ENCODE assay signal across 14 cellular contexts in genomic region chr18:46632401-46633089, GRCh38. TPM values are rescaled to one million over a fixed set of nuclear protein-coding genes. Genes with fewer than 3 reads are reported as not detected.
A peak's percentile ranks its signal among the peaks of the same experiment; 100 is the strongest.
DNase-seq lines count a peak whose midpoint lies in the region; ATAC-seq and TF ChIP-seq lines count a peak whose summit lies in the region.
"Had no signal": no experiment of that assay in that cellular context is flagged by ENCODE, and none has a peak within 500 bp of the region (broad histone marks: within the 10 kb centered on the region; RNA-seq: fewer than 3 reads in every experiment).

No MANE protein-coding gene starts in this region.

- H3K4me1 Mint-ChIP-seq in neural progenitor cell: no peaks in the 10 kb centered on the region
- no peaks in the 10 kb centered on the region for H3K4me1 Mint-ChIP-seq in activated T-helper 17 cell treated with anti-CD3 and anti-CD28 coated beads, Interleukin-2, amount 50 U/mL, for 72 hours

- no peak for TF ChIP-seq POLR2A in upper lobe of left lung (IDR thresholded peaks at IDR 0.05)

- H3F3A ChIP-seq in PC-3 (ENCODE audit: low read length, unreplicated experiment): no peaks in the 10 kb centered on the region
- H3F3A ChIP-seq in neural progenitor cell (ENCODE audit: low read depth): no peaks in the 10 kb centered on the region

- no peaks in the 10 kb centered on the region for H3K27me3 ChIP-seq in PC-3 (ENCODE audit: low read length)
- no peaks in the 10 kb centered on the region for H3K27me3 ChIP-seq in upper lobe of left lung
- no peaks in the 10 kb centered on the region for H3K27me3 ChIP-seq in neural progenitor cell
- H3K27me3 ChIP-seq: ascending aorta, Peyer's patch had no signal

- peaks cover 10% of the 10 kb centered on the region for H3K27me3 Mint-ChIP-seq in neural progenitor cell (ENCODE audit: insufficient read depth, low read depth)
- H3K27me3 Mint-ChIP-seq in activated T-helper 17 cell treated with anti-CD3 and anti-CD28 coated beads, Interleukin-2, amount 50 U/mL, for 72 hours: peaks cover 3% of the 10 kb centered on the region

- no peaks in the 10 kb centered on the region for H3K9me3 ChIP-seq in HEK293 (ENCODE audit: control insufficient read depth, insufficient read depth, low read depth, low read length)
- H3K9me3 ChIP-seq in PC-3 (ENCODE audit: low read length): no peaks in the 10 kb centered on the region
- no peaks in the 10 kb centered on the region for H3K9me3 ChIP-seq in upper lobe of left lung
- no peaks in the 10 kb centered on the region for H3K9me3 ChIP-seq in neural progenitor cell (ENCODE audit: low read depth)
- H3K9me3 ChIP-seq: ascending aorta, Peyer's patch, suprapubic skin had no signal

- H3K79me2 ChIP-seq in PC-3 (ENCODE audit: low read length): no peaks in the 10 kb centered on the region
- no peaks in the 10 kb centered on the region for H3K79me2 ChIP-seq in neural progenitor cell (ENCODE audit: low read depth)

- H3K36me3 Mint-ChIP-seq in neural progenitor cell: no peaks in the 10 kb centered on the region
- H3K36me3 Mint-ChIP-seq in activated T-helper 17 cell treated with anti-CD3 and anti-CD28 coated beads, Interleukin-2, amount 50 U/mL, for 72 hours (ENCODE audit: low read depth): no peaks in the 10 kb centered on the region

- WGBS in upper lobe of left lung, 2 donors: 88 to 90% methylated on average over 7 to 8 of the region's 8 CpGs

- no peak; the same call in 1 of the 2 replicates for ATAC-seq in PC-3
- ATAC-seq in upper lobe of left lung (ENCODE audit: low FRiP score in 2 of 2): no peak
- no peak for ATAC-seq in activated T-helper 17 cell treated with anti-CD3 and anti-CD28 coated beads, Interleukin-2, amount 50 U/mL, for 72 hours (replicated peaks)
- ATAC-seq: activated CD8-positive, alpha-beta memory T cell treated with anti-CD3 and anti-CD28 coated beads, Interleukin-2, amount 10 ng/mL, durations not matched to agents 7 days and 5 days; right cardiac atrium had no signal

- DNase-seq in PC-3 (peak; percentile 61), ecto neural progenitor cell (ENCODE audit: low spot score) (peak; percentile 24), posterior cingulate gyrus (peak in 8 of 10 donors; percentile 23 to 95 (median 64)), upper lobe of left lung (no peak), neural progenitor cell (ENCODE audit: low spot score) (no peak)
- DNase-seq in central memory CD4-positive, alpha-beta T cell: no peak
- DNase-seq: activated CD8-positive, alpha-beta memory T cell treated with anti-CD3 and anti-CD28 coated beads, Interleukin-2, amount 10 ng/mL, durations not matched to agents 7 days and 5 days; Peyer's patch; right cardiac atrium; T1000 had no signal

- no peak overlapping the region for H3K27ac Mint-ChIP-seq in neural progenitor cell
- no peak overlapping the region for H3K27ac Mint-ChIP-seq in activated T-helper 17 cell treated with anti-CD3 and anti-CD28 coated beads, Interleukin-2, amount 50 U/mL, for 72 hours
- H3K27ac Mint-ChIP-seq: activated CD8-positive, alpha-beta memory T cell treated with anti-CD3 and anti-CD28 coated beads, Interleukin-2, amount 10 ng/mL, durations not matched to agents 7 days and 5 days had no signal

- H3K4me3 Mint-ChIP-seq in neural progenitor cell: no peak overlapping the region
- H3K4me3 Mint-ChIP-seq in activated T-helper 17 cell treated with anti-CD3 and anti-CD28 coated beads, Interleukin-2, amount 50 U/mL, for 72 hours: no peak overlapping the region
- H3K4me3 Mint-ChIP-seq: activated CD8-positive, alpha-beta memory T cell treated with anti-CD3 and anti-CD28 coated beads, Interleukin-2, amount 10 ng/mL, durations not matched to agents 7 days and 5 days had no signal

- no TSS peak for BruUV-seq in PC-3 (replicated peaks; lab: Mats Ljungman, UMichigan)

- CTCF ChIA-PET in HEK293 (lab: Yijun Ruan, JAX) (interaction anchor here (0.6 to 2.4 kb wide), 3 partner anchors 10 to 536 kb away, joined by 3 to 9 read pairs (median 8); no protein-coding TSS in a partner anchor), PC-3 (lab: Charles Lee) (no interaction called here)

- TF ChIP-seq EP300 in upper lobe of left lung (IDR thresholded peaks at IDR 0.05): no peak

- H4K20me1 ChIP-seq in PC-3 (ENCODE audit: low read length): no peaks in the 10 kb centered on the region
- no peaks in the 10 kb centered on the region for H4K20me1 ChIP-seq in neural progenitor cell (ENCODE audit: low read depth)

- H3K4me2 ChIP-seq in PC-3 (ENCODE audit: low read length): no peak overlapping the region
- H3K4me2 ChIP-seq in neural progenitor cell: no peak overlapping the region

- POLR2A ChIA-PET in HEK293 (lab: Yijun Ruan, JAX): no interaction called here
- POLR2A ChIA-PET in PC-3 (lab: Charles Lee; ENCODE audit: unreplicated experiment): no interaction called here

- no peaks in the 10 kb centered on the region for H3K9me2 ChIP-seq in PC-3 (replicated peaks; ENCODE audit: low read length)

- no peaks in the 10 kb centered on the region for H3K9me3 Mint-ChIP-seq in neural progenitor cell
- H3K9me3 Mint-ChIP-seq in activated T-helper 17 cell treated with anti-CD3 and anti-CD28 coated beads, Interleukin-2, amount 50 U/mL, for 72 hours: no peaks in the 10 kb centered on the region

- intact Hi-C loops in PC-3 (cut with micrococcal nuclease) (no loop called here), posterior cingulate gyrus (cut with DNase I) (no loop called here)

- H2AFZ ChIP-seq in PC-3 (ENCODE audit: low read length) (no peak overlapping the region), neural progenitor cell (replicated peaks) (no peak overlapping the region)

- no peak for TF ChIP-seq CTCF in HEK293 (tag by site-specific recombination; IDR thresholded peaks at IDR 0.05)
- TF ChIP-seq CTCF in PC-3 (conservative IDR thresholded peaks at IDR 0.05; ENCODE audit: low read depth, low read length): no peak
- TF ChIP-seq CTCF in upper lobe of left lung (IDR thresholded peaks at IDR 0.05): no peak
- no peak for TF ChIP-seq CTCF in neural progenitor cell (IDR thresholded peaks at IDR 0.05)

- H3K4me1 ChIP-seq in HEK293 (ENCODE audit: control insufficient read depth, insufficient read depth, low read length): no peaks in the 10 kb centered on the region
- no peaks in the 10 kb centered on the region for H3K4me1 ChIP-seq in PC-3 (ENCODE audit: insufficient read depth, low read length)
- H3K4me1 ChIP-seq in upper lobe of left lung: no peaks in the 10 kb centered on the region
- no peaks in the 10 kb centered on the region for H3K4me1 ChIP-seq in neural progenitor cell
- H3K4me1 ChIP-seq: ascending aorta, Peyer's patch, suprapubic skin had no signal

- no peaks in the 10 kb centered on the region for H3K36me3 ChIP-seq in HEK293 (ENCODE audit: control insufficient read depth in 2 of 2, insufficient read depth in 1 of 2, low read length in 2 of 2)
- no peaks in the 10 kb centered on the region for H3K36me3 ChIP-seq in PC-3 (ENCODE audit: low read depth, low read length)
- no peaks in the 10 kb centered on the region for H3K36me3 ChIP-seq in upper lobe of left lung
- no peaks in the 10 kb centered on the region for H3K36me3 ChIP-seq in neural progenitor cell
- H3K36me3 ChIP-seq: ascending aorta, Peyer's patch, suprapubic skin had no signal

- H3K4me3 ChIP-seq in HEK293 (ENCODE audit: low read depth, low read length) (no peak overlapping the region), PC-3 (ENCODE audit: low read length) (no peak overlapping the region), upper lobe of left lung (no peak overlapping the region), neural progenitor cell (no peak overlapping the region)
- H3K4me3 ChIP-seq: ascending aorta, Peyer's patch, suprapubic skin had no signal

- H3K27ac ChIP-seq in HEK293 (ENCODE audit: extremely low read depth, low read depth, low read length) (no peak overlapping the region), PC-3 (ENCODE audit: low read length) (no peak overlapping the region), upper lobe of left lung (no peak overlapping the region), neural progenitor cell (no peak overlapping the region)
- H3K27ac ChIP-seq: ascending aorta, Peyer's patch, suprapubic skin had no signal

- H3K9ac ChIP-seq in PC-3 (ENCODE audit: low read length): no peak overlapping the region
- H3K9ac ChIP-seq in neural progenitor cell: no peak overlapping the region

TF ChIP-seq in HEK293, 187 proteins besides CTCF, POLR2A, EP300 and RAD21:
- 0 out of 2 replicates have a peak, but pooled peaks have one; percentile 16 for TF ChIP-seq ZFHX2 (tag by site-specific recombination; conservative IDR thresholded peaks at IDR 0.05)
- TF ChIP-seq ZNF280D (tag by site-specific recombination; IDR thresholded peaks at IDR 0.05): no peak

RNA-seq across cellular contexts. Expression of gene LOXHD1, which starts 24.5 kb away (rescaled TPM):
- total RNA-seq in PC-3 (2014; rRNA removed) (not detected in 2 replicates), upper lobe of left lung (1 to 10 TPM in 3 of 6 donors, under 1 TPM in 3; 0.30 to 7.3 (median 1.00) TPM), neural progenitor cell (ENCODE audit: low replicate concordance) (not detected in 2 replicates)
- total RNA-seq in activated T-helper 17 cell treated with anti-CD3 and anti-CD28 coated beads, Interleukin-2, amount 50 U/mL, for 72 hours: not detected
- total RNA-seq: ascending aorta had no signal

Comparison
In these comparisons a context has a peak if more than half of its experiments do, and no peak if none do; other contexts are left out.
1. DNase-seq: peak in PC-3 (single experiment), ecto neural progenitor cell (single experiment) and posterior cingulate gyrus (8 of 10); none in upper lobe of left lung (0 of 2), neural progenitor cell (single experiment) and central memory CD4-positive, alpha-beta T cell (single experiment).